In the genomic region with DNA sequence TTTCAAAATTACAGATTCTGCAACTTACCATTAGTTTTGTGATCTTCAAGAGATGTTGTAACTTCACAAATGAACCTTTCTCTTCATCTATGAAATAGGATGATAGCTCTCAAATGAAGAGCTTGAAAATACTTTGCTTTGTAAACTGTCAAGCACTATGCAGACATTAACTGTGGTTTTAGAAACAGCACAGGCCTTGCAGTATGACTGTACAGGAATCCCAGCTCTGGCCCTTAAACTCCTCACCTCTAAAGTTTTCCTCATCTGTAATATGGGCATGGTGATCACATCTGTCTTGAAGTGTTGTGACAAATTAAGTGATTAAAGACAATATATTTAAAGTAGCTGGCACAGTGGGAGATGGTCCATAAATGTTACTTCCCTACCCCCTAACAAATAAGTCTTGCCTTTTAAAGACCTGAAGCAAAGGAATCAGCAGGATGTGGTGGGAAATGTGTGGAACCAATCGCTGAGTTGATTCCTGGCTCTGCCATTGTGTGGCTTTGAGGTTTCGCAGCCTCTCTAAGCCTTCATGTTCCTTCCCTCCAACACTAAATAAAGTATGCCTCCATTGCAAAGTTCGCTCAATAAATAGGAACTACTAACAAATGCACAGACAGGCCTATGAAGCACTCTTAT, we compare ENCODE assay signal across 9 cellular contexts. TPM values are rescaled to one million over a fixed set of nuclear protein-coding genes. Genes with fewer than 3 reads are reported as not detected.
DNase-seq lines count a peak whose midpoint lies in the region; ATAC-seq, FAIRE-seq and TF ChIP-seq lines count a peak whose summit lies in the region.
"Had no signal": no experiment of that assay in that cellular context is flagged by ENCODE, and none has a peak within 500 bp of the region (broad histone marks: within the 10 kb centered on the region; RNA-seq: fewer than 3 reads in every experiment).

No MANE protein-coding gene starts in this region.

- DNase-seq in GM06990 (ENCODE audit: extremely low read depth, insufficient read length), result peak; percentile 45
- DNase-seq in MG63, result no peak
- DNase-seq in coronary artery (ENCODE audit: low spot score), result no peak
- no peak for DNase-seq in pancreas
- DNase-seq in stimulated activated CD4-positive, alpha-beta T cell treated with anti-CD3 and anti-CD28 coated beads, Interleukin-4, amount 100 ng/mL, for 4 hours, result no peak
- DNase-seq in GM19240 (ENCODE audit: insufficient read length, low spot score), result no peak
- no peak for DNase-seq in hepatic stellate cell (ENCODE audit: low spot score)
- DNase-seq in NCI-H1105 (lab: John Stamatoyannopoulos, UW), result no peak

- H3K4me1 ChIP-seq in pancreas, result peaks cover 6 to 22% (median 18%) of the 10 kb centered on the region in 3 donors

- TF ChIP-seq CTCF in GM06990 (IDR thresholded peaks at IDR 0.05; ENCODE audit: insufficient read depth, low read length, poor library complexity, severe bottlenecking), result no peak
- no peak for TF ChIP-seq CTCF in coronary artery (IDR thresholded peaks at IDR 0.05)
- no peak for TF ChIP-seq CTCF in pancreas (IDR thresholded peaks at IDR 0.05)

- peak overlapping the region; percentile 97 to 99 for H3K27ac ChIP-seq in coronary artery
- H3K27ac ChIP-seq in pancreas, result peak overlapping the region in 3 of 4 donors; percentile 75 to 92 (median 90)
- H3K27ac ChIP-seq: KMS-11 had no signal

- H3K36me3 ChIP-seq in GM06990 (ENCODE audit: control insufficient read depth, insufficient read depth, low read length) (no peaks in the 10 kb centered on the region), MG63 (no peaks in the 10 kb centered on the region), pancreas (no peaks in the 10 kb centered on the region)

- intact Hi-C loops in pancreas (cut with DNase I), result no loop called here

- whole genome bisulfite sequencing in pancreas, 2 donors, result 89 to 97% methylated on average over 3 of the region's 3 CpGs

- H3K27me3 ChIP-seq in GM06990 (replicated peaks; ENCODE audit: control insufficient read depth, insufficient read depth, low read length) (no peaks in the 10 kb centered on the region), MG63 (no peaks in the 10 kb centered on the region), pancreas (no peaks in the 10 kb centered on the region)

- ATAC-seq in pancreas, result no peak

- H3K4me3 ChIP-seq in GM06990 (replicated peaks; ENCODE audit: low read depth, low read length) (peak overlapping the region; percentile 64), MG63 (peak overlapping the region; percentile 9; the same call in 1 of the 2 replicates), coronary artery (peak overlapping the region; percentile 70), pancreas (no peak overlapping the region)

- H3K9me3 ChIP-seq in MG63 (no peaks in the 10 kb centered on the region), pancreas (no peaks in the 10 kb centered on the region)

- FAIRE-seq in pancreas (lab: Jason Lieb, UNC), result no peak

RNA-seq across cellular contexts. Expression of gene PTP4A2, which starts 5.5 kb away (rescaled TPM):
- 321 and 754 TPM in 2 replicates for total RNA-seq in MG63 (2014; rRNA removed; shearing (Covaris generic); ENCODE audit: low replicate concordance)
- total RNA-seq in pancreas, result 100 to 1,000 TPM in 2 of 6 donors, 10 to 100 TPM in 4; 58.1 to 137 (median 90.8) TPM
- 10 to 100 TPM; 37.7 to 42.1 TPM for polyA plus RNA-seq in pancreas

Comparison
In these comparisons a context has a peak if more than half of its experiments do, and no peak if none do; other contexts are left out.
1. H3K4me3 ChIP-seq: peak in GM06990 (single experiment), MG63 (single experiment) and coronary artery (single experiment); none in pancreas (0 of 4).